ENCODE assay signal across 2 cellular contexts in the genomic region with DNA sequence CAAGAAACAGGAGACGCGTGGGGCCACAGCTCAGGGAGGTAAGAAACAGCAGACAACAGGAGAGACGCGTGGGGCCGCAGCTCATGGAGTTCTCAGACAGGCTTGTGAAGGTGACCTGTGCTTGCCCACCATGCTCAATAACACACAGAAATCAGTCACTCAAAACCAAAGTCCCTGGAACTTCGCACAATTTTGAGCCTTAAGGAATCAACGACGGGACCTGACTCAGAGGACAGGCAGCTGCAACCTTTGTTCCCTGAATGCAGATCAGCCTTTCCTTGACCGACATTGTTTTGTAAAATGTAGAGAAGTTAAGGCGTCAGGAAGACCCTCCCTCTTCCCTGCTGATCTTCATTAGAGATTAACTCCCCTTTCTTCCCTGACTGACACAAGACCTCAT.
TF ChIP-seq lines count a peak whose summit lies in the region.

No MANE protein-coding gene starts in this region.

TF ChIP-seq in A549, 52 proteins besides CTCF, POLR2A, EP300 and RAD21:
- no peak for TF ChIP-seq CHD4 (IDR thresholded peaks at IDR 0.05; ENCODE audit: borderline replicate concordance)
- no peak for TF ChIP-seq HOXB13 (CRISPR knock-in tag; IDR thresholded peaks at IDR 0.05; ENCODE audit: low read depth)
- no peak for TF ChIP-seq EHMT2 (IDR thresholded peaks at IDR 0.05; ENCODE audit: low read depth)
- TF ChIP-seq HDAC2 (IDR thresholded peaks at IDR 0.05): no peak
- TF ChIP-seq MYC (IDR thresholded peaks at IDR 0.05; ENCODE audit: borderline replicate concordance, low read length): no peak
- no peak for TF ChIP-seq HEYL (CRISPR knock-in tag; IDR thresholded peaks at IDR 0.05)
- no peak for TF ChIP-seq BHLHE40 (IDR thresholded peaks at IDR 0.05; ENCODE audit: low read depth, low read length)
- TF ChIP-seq CBX2 (IDR thresholded peaks at IDR 0.05; ENCODE audit: borderline replicate concordance, low read depth): no peak
- TF ChIP-seq EHF (CRISPR knock-in tag; IDR thresholded peaks at IDR 0.05): no peak
- TF ChIP-seq ZC3H11A (IDR thresholded peaks at IDR 0.05): no peak
- TF ChIP-seq PBX3 (IDR thresholded peaks at IDR 0.05): no peak
- no peak for TF ChIP-seq POLR2AphosphoS2 (conservative IDR thresholded peaks at IDR 0.05; ENCODE audit: low read length)
- no peak for TF ChIP-seq MAZ (IDR thresholded peaks at IDR 0.05; ENCODE audit: borderline replicate concordance, low read depth, low read length)

TF ChIP-seq in IMR-90, 13 proteins besides CTCF, POLR2A, EP300 and RAD21 (continued from another document):
- TF ChIP-seq MAZ (IDR thresholded peaks at IDR 0.05; ENCODE audit: borderline replicate concordance, low read depth, low read length) (no peak), USF2 (IDR thresholded peaks at IDR 0.05; ENCODE audit: low read depth, low read length) (no peak), BHLHE40 (IDR thresholded peaks at IDR 0.05; ENCODE audit: low read depth, low read length) (no peak), CHD1 (IDR thresholded peaks at IDR 0.05; ENCODE audit: low read depth, low read length) (no peak), RFX5 (IDR thresholded peaks at IDR 0.05; ENCODE audit: low read depth, low read length) (no peak), MAFK (IDR thresholded peaks at IDR 0.05; ENCODE audit: low read depth, low read length) (no peak), RCOR1 (IDR thresholded peaks at IDR 0.05; ENCODE audit: insufficient replicate concordance, low read length) (no peak)
TF ChIP-seq in IMR-90: peak in this region for 0.
